In genomic region chr12:89185889-89186288, GRCh38 we compare ENCODE assay signal across 1 cellular context.
TF ChIP-seq lines count a peak whose summit lies in the region.

No MANE protein-coding gene starts in this region.

TF ChIP-seq in WTC11, 78 proteins besides CTCF, POLR2A, EP300 and RAD21 (continued from another document):
- no peak for TF ChIP-seq ZNF532 (CRISPR knock-in tag; IDR thresholded peaks at IDR 0.05; ENCODE audit: borderline replicate concordance)
- no peak for TF ChIP-seq ESRRA (CRISPR knock-in tag; IDR thresholded peaks at IDR 0.05; ENCODE audit: borderline replicate concordance)
- no peak for TF ChIP-seq GTF2I (CRISPR knock-in tag; conservative IDR thresholded peaks at IDR 0.05)
- TF ChIP-seq E2F5 (CRISPR knock-in tag; IDR thresholded peaks at IDR 0.05) = no peak
- no peak for TF ChIP-seq NFYB (CRISPR knock-in tag; conservative IDR thresholded peaks at IDR 0.05; ENCODE audit: low read depth)
- TF ChIP-seq PRRX2 (CRISPR knock-in tag; IDR thresholded peaks at IDR 0.05) = no peak
- TF ChIP-seq ZNF317 (CRISPR knock-in tag; IDR thresholded peaks at IDR 0.05; ENCODE audit: borderline replicate concordance, low read depth) = no peak
- TF ChIP-seq MYBL2 (CRISPR knock-in tag; IDR thresholded peaks at IDR 0.05) = no peak
- TF ChIP-seq NR3C1 (CRISPR knock-in tag; conservative IDR thresholded peaks at IDR 0.05; ENCODE audit: low read depth) = no peak
- no peak for TF ChIP-seq CBFB (CRISPR knock-in tag; IDR thresholded peaks at IDR 0.05; ENCODE audit: low read depth)
- no peak for TF ChIP-seq CREB1 (CRISPR knock-in tag; IDR thresholded peaks at IDR 0.05)
- TF ChIP-seq ETV6 (CRISPR knock-in tag; IDR thresholded peaks at IDR 0.05) = no peak
